Comparison of ENCODE assay signal across 8 cellular contexts in genomic region chr10:47553214-47553859, GRCh38. TPM values are rescaled to one million over a fixed set of nuclear protein-coding genes. Genes with fewer than 3 reads are reported as not detected.
A peak's percentile ranks its signal among the peaks of the same experiment; 100 is the strongest.
DNase-seq lines count a peak whose midpoint lies in the region; TF ChIP-seq lines count a peak whose summit lies in the region.
"Not testable (repeated sequence)": the region's sequence is repeated elsewhere in the genome, so short reads cannot be mapped to it uniquely, and the experiment has no call there.

No MANE protein-coding gene starts in this region.

- peak overlapping the region; percentile 83 for H2AFZ ChIP-seq in neural cell (ENCODE audit: low read depth, low read length)

- not testable (repeated sequence) for TF ChIP-seq EP300 in neural cell (conservative IDR thresholded peaks at IDR 0.05; ENCODE audit: poor library complexity, severe bottlenecking)

- TF ChIP-seq CTCF in foreskin fibroblast (IDR thresholded peaks at IDR 0.05; ENCODE audit: low read depth, low read length); neural cell (IDR thresholded peaks at IDR 0.05; ENCODE audit: poor library complexity, severe bottlenecking): not testable (repeated sequence)

- peak overlapping the region; percentile 77 for H3K27ac ChIP-seq in neural cell (ENCODE audit: low read length)

- H3K4me1 Mint-ChIP-seq in stimulated activated naive CD8-positive, alpha-beta T cell treated with anti-CD3 and anti-CD28 coated beads, Interleukin-15, Interleukin-2, amounts not matched to agents 100 ng/mL and 50 ng/mL, for 24 hours (ENCODE audit: low read depth): not testable (repeated sequence)

- not testable (repeated sequence) for H3K27me3 Mint-ChIP-seq in stimulated activated naive CD8-positive, alpha-beta T cell treated with anti-CD3 and anti-CD28 coated beads, Interleukin-15, Interleukin-2, amounts not matched to agents 100 ng/mL and 50 ng/mL, for 24 hours

- peak overlapping the region; percentile 94 for H3K4me3 Mint-ChIP-seq in stimulated activated naive CD8-positive, alpha-beta T cell treated with anti-CD3 and anti-CD28 coated beads, Interleukin-15, Interleukin-2, amounts not matched to agents 100 ng/mL and 50 ng/mL, for 24 hours

- peak overlapping the region; percentile 81 for H3K4me3 ChIP-seq in HAP-1
- H3K4me3 ChIP-seq in foreskin fibroblast (ENCODE audit: low read depth in 1 of 2, low read length in 2 of 2): peak overlapping the region; percentile 71 to 78
- H3K4me3 ChIP-seq in neural cell (ENCODE audit: low read length): peak overlapping the region; percentile 69

- H3K9me3 ChIP-seq in HAP-1; neural cell (ENCODE audit: low read length): not testable (repeated sequence)

- not testable (repeated sequence) for H3K36me3 Mint-ChIP-seq in stimulated activated naive CD8-positive, alpha-beta T cell treated with anti-CD3 and anti-CD28 coated beads, Interleukin-15, Interleukin-2, amounts not matched to agents 100 ng/mL and 50 ng/mL, for 24 hours (ENCODE audit: low read depth)

- not testable (repeated sequence) for H3K9me3 Mint-ChIP-seq in stimulated activated naive CD8-positive, alpha-beta T cell treated with anti-CD3 and anti-CD28 coated beads, Interleukin-15, Interleukin-2, amounts not matched to agents 100 ng/mL and 50 ng/mL, for 24 hours

- not testable (repeated sequence) for H3F3A ChIP-seq in neural cell (ENCODE audit: insufficient read depth, low read length, poor library complexity, severe bottlenecking)

- not testable (repeated sequence) for TF ChIP-seq RAD21 in neural cell (conservative IDR thresholded peaks at IDR 0.05)

- H3K27me3 ChIP-seq in HAP-1 (ENCODE audit: low read depth); neural cell (ENCODE audit: insufficient read depth, low read depth, low read length): not testable (repeated sequence)

- peak overlapping the region; percentile 76 for H3K9ac ChIP-seq in neural cell (ENCODE audit: low read length)

- H3K4me1 ChIP-seq in HAP-1: not testable (repeated sequence)

- H3K27ac Mint-ChIP-seq in stimulated activated naive CD8-positive, alpha-beta T cell treated with anti-CD3 and anti-CD28 coated beads, Interleukin-15, Interleukin-2, amounts not matched to agents 100 ng/mL and 50 ng/mL, for 24 hours: peak overlapping the region; percentile 95

- not testable (repeated sequence) for H3K9me2 ChIP-seq in neural cell (ENCODE audit: insufficient read depth, low read length)

- H3K4me2 ChIP-seq in neural cell (ENCODE audit: low read length): not testable (repeated sequence)

- not testable (repeated sequence) for H4K20me1 ChIP-seq in neural cell (ENCODE audit: insufficient read depth)

- DNase-seq in ELR (ENCODE audit: low read depth): peak; percentile 83
- DNase-seq in HAP-1 (ENCODE audit: low spot score in 2 of 2): peak; percentile 66 to 89
- peak; percentile 87 for DNase-seq in M059J (ENCODE audit: low read depth)
- peak; percentile 35 for DNase-seq in SHP77 treated with DMSO at 0.1 percent for 48 hours (lab: John Stamatoyannopoulos, UW)
- DNase-seq in activated gamma-delta T cell treated with Interleukin-2 at 50 U/mL for 16 hours: peak; percentile 71
- DNase-seq in foreskin fibroblast: peak; percentile 57 to 89

- not testable (repeated sequence) for H3K79me2 ChIP-seq in neural cell (replicated peaks; ENCODE audit: insufficient read depth, low read length)

- not testable (repeated sequence) for H3K36me3 ChIP-seq in HAP-1 (replicated peaks); neural cell (ENCODE audit: insufficient read depth, low read length)

- in situ Hi-C loops in HAP-1 (cut with MboI; ENCODE audit: low sequenced_read_pairs): not testable (repeated sequence)

TF ChIP-seq in neural cell, 6 proteins besides CTCF, POLR2A, EP300 and RAD21:
- peak; percentile 81 for TF ChIP-seq POLR2AphosphoS5 (IDR thresholded peaks at IDR 0.05)
- peak; percentile 77 for TF ChIP-seq MXI1 (conservative IDR thresholded peaks at IDR 0.05; ENCODE audit: poor library complexity, severe bottlenecking)
- TF ChIP-seq TAF1 (IDR thresholded peaks at IDR 0.05; ENCODE audit: low read depth): peak; percentile 86

RNA-seq across cellular contexts. Expression of gene AGAP9, which starts 29.9 kb away (rescaled TPM):
- total RNA-seq in M059J (2014; rRNA removed; shearing (Covaris generic)): 1.8 and 2.2 TPM in 2 replicates
- polyA plus RNA-seq in neural cell: 12.0 and 14.5 TPM in 2 replicates
- 7.5 and 8.7 TPM in 2 replicates for polyA minus RNA-seq in neural cell

Comparison
In these comparisons a context has a peak if more than half of its experiments do, and no peak if none do; other contexts are left out.
1. Peak in every context shown above with its lines: DNase-seq, H3K4me3 ChIP-seq and H3K27ac ChIP-seq.
2. DNase-seq: peak in every context shown above with its lines; median percentile 87 in M059J; 83 in ELR; 78 in HAP-1; 73 in foreskin fibroblast; 71 in activated gamma-delta T cell treated with Interleukin-2 at 50 U/mL for 16 hours; 35 in SHP77 treated with DMSO at 0.1 percent for 48 hours.